In the genomic region with DNA sequence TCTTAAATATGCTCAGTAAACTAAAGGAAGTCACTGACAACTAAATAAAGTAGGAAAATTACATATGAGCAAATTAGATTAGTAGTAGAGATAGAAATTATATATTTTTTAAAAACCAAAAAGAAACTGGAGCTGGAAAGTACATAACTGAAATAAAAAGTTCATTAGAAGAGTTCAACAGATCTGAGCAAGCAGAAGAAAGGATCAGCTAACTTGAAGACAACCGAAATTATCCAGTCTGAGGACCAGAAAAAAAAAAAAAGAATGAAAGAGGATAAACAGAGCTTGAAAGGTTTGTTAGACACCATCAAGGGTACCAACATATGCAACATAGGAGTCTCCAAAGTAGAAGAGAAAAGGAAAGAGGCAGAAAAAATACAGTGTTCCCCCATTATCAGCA, we compare ENCODE assay signal across 4 cellular contexts. TPM values are rescaled to one million over a fixed set of nuclear protein-coding genes. Genes with fewer than 3 reads are reported as not detected.
A peak's percentile ranks its signal among the peaks of the same experiment; 100 is the strongest.
DNase-seq lines count a peak whose midpoint lies in the region; ATAC-seq, FAIRE-seq and TF ChIP-seq lines count a peak whose summit lies in the region.
"Not testable (repeated sequence)": the region's sequence is repeated elsewhere in the genome, so short reads cannot be mapped to it uniquely, and the experiment has no call there.
"Had no signal": no experiment of that assay in that cellular context is flagged by ENCODE, and none has a peak within 500 bp of the region (broad histone marks: within the 10 kb centered on the region; RNA-seq: fewer than 3 reads in every experiment).

No MANE protein-coding gene starts in this region.

- H3K27ac ChIP-seq in Karpas-422 (ENCODE audit: low read length); HepG2 (ENCODE audit: extremely low read length, insufficient read depth, low read length): not testable (repeated sequence)

- CTCF ChIA-PET in HepG2 (lab: Yijun Ruan, JAX; ENCODE audit: low intra/inter-chr PET ratio, low total read pairs) = not testable (repeated sequence)

- not testable (repeated sequence) for H3K9me2 ChIP-seq in Karpas-422 (replicated peaks; ENCODE audit: insufficient read depth, low read length)

- H3K79me2 ChIP-seq in Karpas-422 (ENCODE audit: low read length); HepG2 (ENCODE audit: insufficient read depth, low read length): not testable (repeated sequence)

- H3K9ac ChIP-seq in Karpas-422 (ENCODE audit: low read length); HepG2 (ENCODE audit: insufficient read depth, low read depth, low read length): not testable (repeated sequence)

- in situ Hi-C loops in HepG2 (cut with HindIII; ENCODE audit: extremely low pct_ligation_motif_present, low pct_unique_long_range_greater_than_20kb) = loop anchor here (5.0 kb wide), 1 partner anchor 78 kb away; no protein-coding TSS in a partner anchor

- intact Hi-C loops in HepG2 (cut with micrococcal nuclease; ENCODE audit: unreplicated experiment) = not testable (repeated sequence)

- not testable (repeated sequence) for TF ChIP-seq RAD21 in HepG2 (CRISPR knock-in tag; IDR thresholded peaks at IDR 0.05)

- not testable (repeated sequence) for H3K4me3 ChIP-seq in Karpas-422 (ENCODE audit: low read length); HepG2 (replicated peaks in 1 of 3; ENCODE audit: insufficient read depth in 1 of 3, low read depth in 2 of 3, low read length in 3 of 3)

- not testable (repeated sequence) for TF ChIP-seq EP300 in HepG2 (IDR thresholded peaks at IDR 0.05; ENCODE audit: low read depth in 2 of 2, low read length in 2 of 2); HepG2 (CRISPR knock-in tag; IDR thresholded peaks at IDR 0.05; ENCODE audit: borderline replicate concordance)

- POLR2A ChIA-PET in HepG2 (lab: Yijun Ruan, JAX) = not testable (repeated sequence)

- 3% methylated on average over 1 of the region's 1 CpG for WGBS in HepG2 (ENCODE audit: low lambda C conversion rate)

- DNase-seq in Karpas-422 = peak; percentile 40
- DNase-seq in RCC 7860 (ENCODE audit: low spot score); HepG2 (ENCODE audit: low spot score): not testable (repeated sequence)

- FAIRE-seq in RCC 7860 (lab: Jason Lieb, UNC) = peak; percentile 55
- FAIRE-seq in HepG2 (lab: Jason Lieb, UNC) = not testable (repeated sequence)

- peaks cover 10% of the 10 kb centered on the region for H3K4me1 ChIP-seq in Karpas-422 (ENCODE audit: low read length)
- not testable (repeated sequence) for H3K4me1 ChIP-seq in HepG2 (ENCODE audit: insufficient read depth, low read length)

- BruUV-seq in HepG2 (replicated peaks; lab: Mats Ljungman, UMichigan) = not testable (repeated sequence)

- not testable (repeated sequence) for TF ChIP-seq CTCF in HepG2 (CRISPR knock-in tag; IDR thresholded peaks at IDR 0.05)

- not testable (repeated sequence) for H3K4me2 ChIP-seq in Karpas-422 (ENCODE audit: low read depth, low read length, poor library complexity, severe bottlenecking); HepG2 (ENCODE audit: low read depth, low read length)

- H3K36me3 ChIP-seq in Karpas-422 (ENCODE audit: insufficient read depth, low read length); HepG2 (replicated peaks in 1 of 2; ENCODE audit: control insufficient read depth in 1 of 2, insufficient read depth in 2 of 2, low read length in 2 of 2): not testable (repeated sequence)

- H3K27me3 ChIP-seq in Karpas-422 (ENCODE audit: low read length); HepG2 (ENCODE audit: control insufficient read depth in 1 of 2, insufficient read depth in 2 of 2, low read length in 2 of 2): not testable (repeated sequence)

- not testable (repeated sequence) for H2AFZ ChIP-seq in Karpas-422 (ENCODE audit: low read length); HepG2 (ENCODE audit: low read length)

- TF ChIP-seq POLR2A in HepG2 (IDR thresholded peaks at IDR 0.05; ENCODE audit: insufficient read depth in 1 of 2, low read depth in 2 of 2, low read length in 2 of 2) = not testable (repeated sequence)

- ATAC-seq in HepG2 = not testable (repeated sequence)

- not testable (repeated sequence) for H3K9me3 ChIP-seq in Karpas-422 (ENCODE audit: low read length); HepG2 (ENCODE audit: low read length)

- H4K20me1 ChIP-seq in Karpas-422 (ENCODE audit: insufficient read depth, low read depth, low read length); HepG2 (ENCODE audit: insufficient read depth, low read length): not testable (repeated sequence)

TF ChIP-seq in HepG2, 621 proteins besides CTCF, POLR2A, EP300 and RAD21:
- TF ChIP-seq ZNF160 (CRISPR knock-in tag; IDR thresholded peaks at IDR 0.05) = peak; percentile 97

RNA-seq across cellular contexts. Expression of gene TPPP, which starts 26.2 kb away (rescaled TPM):
- total RNA-seq in Karpas-422 (2014; rRNA removed; shearing (Covaris generic); ENCODE audit: low replicate concordance) = 1.6 and 1.8 TPM in 2 replicates
- total RNA-seq in HepG2 (2016; rRNA removed; fragmentation: Illumina TruSeq; extraction: Trizol) = 0.04 TPM in 1 of 2 replicates, not detected in the other
- total RNA-seq in HepG2 (2016; cell fraction: cytosol; rRNA removed; fragmentation: Illumina TruSeq; extraction: Trizol; ENCODE audit: low read depth) = not detected in 2 replicates
- 0.04 TPM in 1 of 2 replicates, not detected in the other for total RNA-seq in HepG2 (2016; cell fraction: insoluble cytoplasmic fraction; rRNA removed; fragmentation: Illumina TruSeq; extraction: Trizol)
- 0.03 TPM in 1 of 2 replicates, not detected in the other for total RNA-seq in HepG2 (2016; cell fraction: membrane; rRNA removed; fragmentation: Illumina TruSeq; extraction: Trizol)
- not detected in 2 replicates for total RNA-seq in HepG2 (2016; cell fraction: nucleus; rRNA removed; fragmentation: Illumina TruSeq; extraction: Trizol)
- polyA plus RNA-seq in HepG2 (2011; rRNA removed) = 0.05 and 0.07 TPM in 2 replicates
- 0.04 and 0.07 TPM in 2 replicates for polyA plus RNA-seq in HepG2 (2011; cell fraction: cytosol; rRNA removed)
- polyA plus RNA-seq in HepG2 (2011; cell fraction: nucleus; rRNA removed) = 0.07 and 0.16 TPM in 2 replicates
- polyA plus RNA-seq in HepG2 (2012) = 0.17 and 0.20 TPM in 2 replicates
- polyA plus RNA-seq in HepG2 (2016; cell fraction: cytosol; fragmentation: Illumina TruSeq; extraction: Trizol; ENCODE audit: low read depth) = not detected in 2 replicates
- 0.05 TPM in 1 of 2 replicates, not detected in the other for polyA plus RNA-seq in HepG2 (2016; cell fraction: insoluble cytoplasmic fraction; fragmentation: Illumina TruSeq; extraction: Trizol; ENCODE audit: low read depth)
- not detected in 2 replicates for polyA plus RNA-seq in HepG2 (2016; cell fraction: membrane; fragmentation: Illumina TruSeq; extraction: Trizol; ENCODE audit: low read depth)
- not detected in 2 replicates for polyA plus RNA-seq in HepG2 (2016; cell fraction: nucleus; fragmentation: Illumina TruSeq; extraction: Trizol; ENCODE audit: insufficient read depth, low read depth)
- 0.24 and 0.28 TPM in 2 replicates for polyA minus RNA-seq in HepG2 (2011; rRNA and poly(A)+ RNA removed; ENCODE audit: low replicate concordance)
- 0.10 and 0.18 TPM in 2 replicates for polyA minus RNA-seq in HepG2 (2011; cell fraction: cytosol; rRNA and poly(A)+ RNA removed)
- 0.12 TPM in 1 of 2 replicates, not detected in the other for polyA minus RNA-seq in HepG2 (2011; cell fraction: nucleus; rRNA and poly(A)+ RNA removed)
- total RNA-seq: B cell had no signal
